In the genomic region with DNA sequence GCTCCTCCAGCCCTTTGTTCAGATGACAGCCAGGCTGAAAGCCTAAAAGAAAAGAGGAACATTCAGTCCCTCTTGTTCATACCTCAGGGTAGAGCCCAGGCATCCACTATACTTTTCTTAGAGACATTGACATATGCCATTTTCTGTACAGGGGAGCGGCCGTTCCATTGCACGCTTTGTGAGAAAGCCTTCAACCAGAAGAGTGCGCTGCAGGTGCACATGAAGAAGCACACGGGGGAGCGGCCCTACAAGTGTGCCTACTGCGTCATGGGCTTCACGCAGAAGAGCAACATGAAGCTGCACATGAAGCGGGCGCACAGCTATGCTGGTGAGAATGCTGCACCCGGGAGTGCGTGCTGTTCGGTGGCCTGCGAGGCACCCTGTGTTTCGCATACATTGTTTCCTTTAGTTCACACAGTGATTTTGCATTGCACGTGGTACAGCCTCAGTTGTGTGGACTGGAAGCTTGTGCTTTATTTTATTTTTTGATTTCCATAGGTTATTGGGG, we compare ENCODE assay signal across 2 cellular contexts.
TF ChIP-seq lines count a peak whose summit lies in the region.

No MANE protein-coding gene starts in this region.

TF ChIP-seq in GM23338, 12 proteins besides CTCF, POLR2A, EP300 and RAD21:
- TF ChIP-seq, protein P1, sequence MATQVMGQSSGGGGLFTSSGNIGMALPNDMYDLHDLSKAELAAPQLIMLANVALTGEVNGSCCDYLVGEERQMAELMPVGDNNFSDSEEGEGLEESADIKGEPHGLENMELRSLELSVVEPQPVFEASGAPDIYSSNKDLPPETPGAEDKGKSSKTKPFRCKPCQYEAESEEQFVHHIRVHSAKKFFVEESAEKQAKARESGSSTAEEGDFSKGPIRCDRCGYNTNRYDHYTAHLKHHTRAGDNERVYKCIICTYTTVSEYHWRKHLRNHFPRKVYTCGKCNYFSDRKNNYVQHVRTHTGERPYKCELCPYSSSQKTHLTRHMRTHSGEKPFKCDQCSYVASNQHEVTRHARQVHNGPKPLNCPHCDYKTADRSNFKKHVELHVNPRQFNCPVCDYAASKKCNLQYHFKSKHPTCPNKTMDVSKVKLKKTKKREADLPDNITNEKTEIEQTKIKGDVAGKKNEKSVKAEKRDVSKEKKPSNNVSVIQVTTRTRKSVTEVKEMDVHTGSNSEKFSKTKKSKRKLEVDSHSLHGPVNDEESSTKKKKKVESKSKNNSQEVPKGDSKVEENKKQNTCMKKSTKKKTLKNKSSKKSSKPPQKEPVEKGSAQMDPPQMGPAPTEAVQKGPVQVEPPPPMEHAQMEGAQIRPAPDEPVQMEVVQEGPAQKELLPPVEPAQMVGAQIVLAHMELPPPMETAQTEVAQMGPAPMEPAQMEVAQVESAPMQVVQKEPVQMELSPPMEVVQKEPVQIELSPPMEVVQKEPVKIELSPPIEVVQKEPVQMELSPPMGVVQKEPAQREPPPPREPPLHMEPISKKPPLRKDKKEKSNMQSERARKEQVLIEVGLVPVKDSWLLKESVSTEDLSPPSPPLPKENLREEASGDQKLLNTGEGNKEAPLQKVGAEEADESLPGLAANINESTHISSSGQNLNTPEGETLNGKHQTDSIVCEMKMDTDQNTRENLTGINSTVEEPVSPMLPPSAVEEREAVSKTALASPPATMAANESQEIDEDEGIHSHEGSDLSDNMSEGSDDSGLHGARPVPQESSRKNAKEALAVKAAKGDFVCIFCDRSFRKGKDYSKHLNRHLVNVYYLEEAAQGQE (IDR thresholded peaks at IDR 0.05; ENCODE audit: unreplicated experiment), result no peak
- no peak for TF ChIP-seq ZNF114 (CRISPR knock-in tag; IDR thresholded peaks at IDR 0.05)
- no peak for TF ChIP-seq NANOG (IDR thresholded peaks at IDR 0.05; ENCODE audit: borderline replicate concordance)
TF ChIP-seq in GM23338: peak in this region for 0.

TF ChIP-seq in H1, 55 proteins besides CTCF, POLR2A, EP300 and RAD21:
- TF ChIP-seq POLR2AphosphoS5 (IDR thresholded peaks at IDR 0.05; ENCODE audit: low read depth, low read length), result no peak
- TF ChIP-seq BRCA1 (IDR thresholded peaks at IDR 0.05; ENCODE audit: low read depth, low read length), result no peak
- no peak for TF ChIP-seq CHD2 (IDR thresholded peaks at IDR 0.05; ENCODE audit: low read length)
- TF ChIP-seq TBP (IDR thresholded peaks at IDR 0.05; ENCODE audit: low read depth, low read length), result no peak
- no peak for TF ChIP-seq JUND (IDR thresholded peaks at IDR 0.05; ENCODE audit: low read length)
- no peak for TF ChIP-seq MAFK (IDR thresholded peaks at IDR 0.05; ENCODE audit: low read depth, low read length)
- no peak for TF ChIP-seq TCF12 (IDR thresholded peaks at IDR 0.05; ENCODE audit: low read depth, low read length)
- TF ChIP-seq, protein P2, sequence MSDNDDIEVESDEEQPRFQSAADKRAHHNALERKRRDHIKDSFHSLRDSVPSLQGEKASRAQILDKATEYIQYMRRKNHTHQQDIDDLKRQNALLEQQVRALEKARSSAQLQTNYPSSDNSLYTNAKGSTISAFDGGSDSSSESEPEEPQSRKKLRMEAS (IDR thresholded peaks at IDR 0.05), result no peak
- TF ChIP-seq BCL11A (IDR thresholded peaks at IDR 0.05; ENCODE audit: low read depth in 2 of 2, low read length in 2 of 2), result no peak
- no peak for TF ChIP-seq TAF7 (optimal IDR thresholded peaks at IDR 0.05; ENCODE audit: borderline replicate concordance, low read depth, low read length)
- TF ChIP-seq SP1 (IDR thresholded peaks at IDR 0.05; ENCODE audit: low read depth, low read length), result no peak
- TF ChIP-seq POU5F1 (IDR thresholded peaks at IDR 0.05; ENCODE audit: low read depth, low read length), result no peak
- TF ChIP-seq RXRA (IDR thresholded peaks at IDR 0.05; ENCODE audit: insufficient read depth, low read depth, low read length), result no peak
- TF ChIP-seq ZNF274 (IDR thresholded peaks at IDR 0.05; ENCODE audit: borderline replicate concordance, extremely low read depth, low read length), result no peak
- no peak for TF ChIP-seq GABPA (IDR thresholded peaks at IDR 0.05; ENCODE audit: borderline replicate concordance, insufficient read depth, low read length)
- no peak for TF ChIP-seq SP4 (IDR thresholded peaks at IDR 0.05; ENCODE audit: low read length)
- no peak for TF ChIP-seq SIRT6 (IDR thresholded peaks at IDR 0.05; ENCODE audit: low read length)
- no peak for TF ChIP-seq SIN3A (conservative IDR thresholded peaks at IDR 0.05 in 1 of 2, IDR thresholded peaks at IDR 0.05 in 1 of 2; ENCODE audit: low read depth in 1 of 2, low read length in 2 of 2)
- TF ChIP-seq, protein P3, sequence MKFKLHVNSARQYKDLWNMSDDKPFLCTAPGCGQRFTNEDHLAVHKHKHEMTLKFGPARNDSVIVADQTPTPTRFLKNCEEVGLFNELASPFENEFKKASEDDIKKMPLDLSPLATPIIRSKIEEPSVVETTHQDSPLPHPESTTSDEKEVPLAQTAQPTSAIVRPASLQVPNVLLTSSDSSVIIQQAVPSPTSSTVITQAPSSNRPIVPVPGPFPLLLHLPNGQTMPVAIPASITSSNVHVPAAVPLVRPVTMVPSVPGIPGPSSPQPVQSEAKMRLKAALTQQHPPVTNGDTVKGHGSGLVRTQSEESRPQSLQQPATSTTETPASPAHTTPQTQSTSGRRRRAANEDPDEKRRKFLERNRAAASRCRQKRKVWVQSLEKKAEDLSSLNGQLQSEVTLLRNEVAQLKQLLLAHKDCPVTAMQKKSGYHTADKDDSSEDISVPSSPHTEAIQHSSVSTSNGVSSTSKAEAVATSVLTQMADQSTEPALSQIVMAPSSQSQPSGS (IDR thresholded peaks at IDR 0.05; ENCODE audit: low read length), result no peak
- no peak for TF ChIP-seq KDM4A (IDR thresholded peaks at IDR 0.05; ENCODE audit: low read depth, low read length, severe bottlenecking)
